ENCODE assay signal across 1 cellular context in the genomic region with DNA sequence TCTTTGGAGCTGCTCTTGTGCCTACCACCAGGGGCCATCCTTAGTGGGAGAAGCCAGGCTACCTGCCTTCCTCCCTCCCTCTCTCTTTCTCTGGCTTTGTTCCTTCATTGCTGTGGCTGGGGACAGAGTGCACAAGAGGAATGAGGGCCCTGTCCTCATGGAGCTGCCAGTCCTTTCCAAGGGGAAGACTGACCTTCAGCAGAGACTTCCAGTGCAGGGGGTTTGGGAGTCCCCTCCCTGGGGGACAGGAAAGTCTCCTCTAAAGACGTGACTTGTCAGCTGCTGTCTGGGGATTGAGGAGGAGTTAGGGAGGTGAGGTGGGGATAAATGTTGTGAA.
TF ChIP-seq lines count a peak whose summit lies in the region.

No MANE protein-coding gene starts in this region.

TF ChIP-seq in HepG2, 621 proteins besides CTCF, POLR2A, EP300 and RAD21 (continued from another document and continues in another):
- TF ChIP-seq, protein P1, sequence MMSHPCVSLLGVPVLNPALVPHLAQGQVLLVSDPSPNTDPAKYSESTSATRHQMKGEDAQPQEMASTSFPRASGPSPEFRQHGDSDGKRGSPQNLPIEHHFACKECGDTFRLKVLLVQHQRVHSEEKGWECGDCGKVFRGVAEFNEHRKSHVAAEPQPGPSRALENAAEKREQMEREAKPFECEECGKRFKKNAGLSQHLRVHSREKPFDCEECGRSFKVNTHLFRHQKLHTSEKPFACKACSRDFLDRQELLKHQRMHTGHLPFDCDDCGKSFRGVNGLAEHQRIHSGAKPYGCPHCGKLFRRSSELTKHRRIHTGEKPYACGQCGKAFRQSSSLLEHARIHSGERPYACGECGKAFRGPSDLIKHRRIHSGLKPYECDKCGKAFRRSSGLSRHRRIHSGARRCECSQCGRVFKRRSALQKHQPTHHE (CRISPR knock-in tag; IDR thresholded peaks at IDR 0.05; ENCODE audit: borderline replicate concordance), result no peak
- no peak for TF ChIP-seq MTA1 (CRISPR knock-in tag; IDR thresholded peaks at IDR 0.05; ENCODE audit: borderline replicate concordance)
- peak; percentile 62; the same call in 1 of the 2 replicates for TF ChIP-seq NCOA1 (CRISPR knock-in tag; IDR thresholded peaks at IDR 0.05)
- no peak for TF ChIP-seq ARNTL (CRISPR knock-in tag; IDR thresholded peaks at IDR 0.05)
- no peak for TF ChIP-seq PAX8 (CRISPR knock-in tag; IDR thresholded peaks at IDR 0.05; ENCODE audit: borderline replicate concordance)
- TF ChIP-seq ZNF724P (CRISPR knock-in tag; IDR thresholded peaks at IDR 0.05; ENCODE audit: borderline replicate concordance), result no peak
- TF ChIP-seq ZNF274 (CRISPR knock-in tag; IDR thresholded peaks at IDR 0.05), result no peak
- TF ChIP-seq SPEN (CRISPR knock-in tag; IDR thresholded peaks at IDR 0.05; ENCODE audit: low read depth), result no peak
- no peak for TF ChIP-seq ZNF446 (CRISPR knock-in tag; IDR thresholded peaks at IDR 0.05)
- TF ChIP-seq, protein P2, sequence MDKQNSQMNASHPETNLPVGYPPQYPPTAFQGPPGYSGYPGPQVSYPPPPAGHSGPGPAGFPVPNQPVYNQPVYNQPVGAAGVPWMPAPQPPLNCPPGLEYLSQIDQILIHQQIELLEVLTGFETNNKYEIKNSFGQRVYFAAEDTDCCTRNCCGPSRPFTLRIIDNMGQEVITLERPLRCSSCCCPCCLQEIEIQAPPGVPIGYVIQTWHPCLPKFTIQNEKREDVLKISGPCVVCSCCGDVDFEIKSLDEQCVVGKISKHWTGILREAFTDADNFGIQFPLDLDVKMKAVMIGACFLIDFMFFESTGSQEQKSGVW (CRISPR knock-in tag; IDR thresholded peaks at IDR 0.05; ENCODE audit: borderline replicate concordance), result no peak
- TF ChIP-seq JARID2 (CRISPR knock-in tag; IDR thresholded peaks at IDR 0.05; ENCODE audit: insufficient replicate concordance), result peak; percentile 17
- TF ChIP-seq GFI1 (CRISPR knock-in tag; IDR thresholded peaks at IDR 0.05; ENCODE audit: borderline replicate concordance), result peak; percentile 5; the same call in 1 of the 2 replicates
- TF ChIP-seq ZNF232 (CRISPR knock-in tag; IDR thresholded peaks at IDR 0.05; ENCODE audit: borderline replicate concordance), result no peak
- no peak for TF ChIP-seq HDAC1 (CRISPR knock-in tag; IDR thresholded peaks at IDR 0.05)
- TF ChIP-seq, protein P3, sequence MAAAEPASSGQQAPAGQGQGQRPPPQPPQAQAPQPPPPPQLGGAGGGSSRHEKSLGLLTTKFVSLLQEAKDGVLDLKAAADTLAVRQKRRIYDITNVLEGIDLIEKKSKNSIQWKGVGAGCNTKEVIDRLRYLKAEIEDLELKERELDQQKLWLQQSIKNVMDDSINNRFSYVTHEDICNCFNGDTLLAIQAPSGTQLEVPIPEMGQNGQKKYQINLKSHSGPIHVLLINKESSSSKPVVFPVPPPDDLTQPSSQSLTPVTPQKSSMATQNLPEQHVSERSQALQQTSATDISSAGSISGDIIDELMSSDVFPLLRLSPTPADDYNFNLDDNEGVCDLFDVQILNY (CRISPR knock-in tag; conservative IDR thresholded peaks at IDR 0.05), result no peak
- TF ChIP-seq, protein P4, sequence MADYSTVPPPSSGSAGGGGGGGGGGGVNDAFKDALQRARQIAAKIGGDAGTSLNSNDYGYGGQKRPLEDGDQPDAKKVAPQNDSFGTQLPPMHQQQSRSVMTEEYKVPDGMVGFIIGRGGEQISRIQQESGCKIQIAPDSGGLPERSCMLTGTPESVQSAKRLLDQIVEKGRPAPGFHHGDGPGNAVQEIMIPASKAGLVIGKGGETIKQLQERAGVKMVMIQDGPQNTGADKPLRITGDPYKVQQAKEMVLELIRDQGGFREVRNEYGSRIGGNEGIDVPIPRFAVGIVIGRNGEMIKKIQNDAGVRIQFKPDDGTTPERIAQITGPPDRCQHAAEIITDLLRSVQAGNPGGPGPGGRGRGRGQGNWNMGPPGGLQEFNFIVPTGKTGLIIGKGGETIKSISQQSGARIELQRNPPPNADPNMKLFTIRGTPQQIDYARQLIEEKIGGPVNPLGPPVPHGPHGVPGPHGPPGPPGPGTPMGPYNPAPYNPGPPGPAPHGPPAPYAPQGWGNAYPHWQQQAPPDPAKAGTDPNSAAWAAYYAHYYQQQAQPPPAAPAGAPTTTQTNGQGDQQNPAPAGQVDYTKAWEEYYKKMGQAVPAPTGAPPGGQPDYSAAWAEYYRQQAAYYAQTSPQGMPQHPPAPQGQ (CRISPR knock-in tag; IDR thresholded peaks at IDR 0.05; ENCODE audit: borderline replicate concordance), result no peak
- TF ChIP-seq ZFP62 (CRISPR knock-in tag; IDR thresholded peaks at IDR 0.05), result no peak
- no peak for TF ChIP-seq ZNF343 (CRISPR knock-in tag; IDR thresholded peaks at IDR 0.05)
- TF ChIP-seq ZNF841 (CRISPR knock-in tag; IDR thresholded peaks at IDR 0.05; ENCODE audit: borderline replicate concordance), result no peak
- TF ChIP-seq, protein P5, sequence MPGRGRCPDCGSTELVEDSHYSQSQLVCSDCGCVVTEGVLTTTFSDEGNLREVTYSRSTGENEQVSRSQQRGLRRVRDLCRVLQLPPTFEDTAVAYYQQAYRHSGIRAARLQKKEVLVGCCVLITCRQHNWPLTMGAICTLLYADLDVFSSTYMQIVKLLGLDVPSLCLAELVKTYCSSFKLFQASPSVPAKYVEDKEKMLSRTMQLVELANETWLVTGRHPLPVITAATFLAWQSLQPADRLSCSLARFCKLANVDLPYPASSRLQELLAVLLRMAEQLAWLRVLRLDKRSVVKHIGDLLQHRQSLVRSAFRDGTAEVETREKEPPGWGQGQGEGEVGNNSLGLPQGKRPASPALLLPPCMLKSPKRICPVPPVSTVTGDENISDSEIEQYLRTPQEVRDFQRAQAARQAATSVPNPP (CRISPR knock-in tag; IDR thresholded peaks at IDR 0.05), result no peak
- TF ChIP-seq, protein P6, sequence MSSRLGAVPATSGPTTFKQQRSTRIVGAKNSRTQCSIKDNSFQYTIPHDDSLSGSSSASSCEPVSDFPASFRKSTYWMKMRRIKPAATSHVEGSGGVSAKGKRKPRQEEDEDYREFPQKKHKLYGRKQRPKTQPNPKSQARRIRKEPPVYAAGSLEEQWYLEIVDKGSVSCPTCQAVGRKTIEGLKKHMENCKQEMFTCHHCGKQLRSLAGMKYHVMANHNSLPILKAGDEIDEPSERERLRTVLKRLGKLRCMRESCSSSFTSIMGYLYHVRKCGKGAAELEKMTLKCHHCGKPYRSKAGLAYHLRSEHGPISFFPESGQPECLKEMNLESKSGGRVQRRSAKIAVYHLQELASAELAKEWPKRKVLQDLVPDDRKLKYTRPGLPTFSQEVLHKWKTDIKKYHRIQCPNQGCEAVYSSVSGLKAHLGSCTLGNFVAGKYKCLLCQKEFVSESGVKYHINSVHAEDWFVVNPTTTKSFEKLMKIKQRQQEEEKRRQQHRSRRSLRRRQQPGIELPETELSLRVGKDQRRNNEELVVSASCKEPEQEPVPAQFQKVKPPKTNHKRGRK (CRISPR knock-in tag; IDR thresholded peaks at IDR 0.05), result no peak
- 0 out of 2 replicates have a peak, but pooled peaks have one; percentile 33 for TF ChIP-seq GLI4 (CRISPR knock-in tag; IDR thresholded peaks at IDR 0.05; ENCODE audit: borderline replicate concordance)
- TF ChIP-seq U2AF1 (optimal IDR thresholded peaks at IDR 0.05; ENCODE audit: low read depth, low read length), result no peak
- no peak for TF ChIP-seq HOXA7 (CRISPR knock-in tag; IDR thresholded peaks at IDR 0.05)
- TF ChIP-seq, protein P7, sequence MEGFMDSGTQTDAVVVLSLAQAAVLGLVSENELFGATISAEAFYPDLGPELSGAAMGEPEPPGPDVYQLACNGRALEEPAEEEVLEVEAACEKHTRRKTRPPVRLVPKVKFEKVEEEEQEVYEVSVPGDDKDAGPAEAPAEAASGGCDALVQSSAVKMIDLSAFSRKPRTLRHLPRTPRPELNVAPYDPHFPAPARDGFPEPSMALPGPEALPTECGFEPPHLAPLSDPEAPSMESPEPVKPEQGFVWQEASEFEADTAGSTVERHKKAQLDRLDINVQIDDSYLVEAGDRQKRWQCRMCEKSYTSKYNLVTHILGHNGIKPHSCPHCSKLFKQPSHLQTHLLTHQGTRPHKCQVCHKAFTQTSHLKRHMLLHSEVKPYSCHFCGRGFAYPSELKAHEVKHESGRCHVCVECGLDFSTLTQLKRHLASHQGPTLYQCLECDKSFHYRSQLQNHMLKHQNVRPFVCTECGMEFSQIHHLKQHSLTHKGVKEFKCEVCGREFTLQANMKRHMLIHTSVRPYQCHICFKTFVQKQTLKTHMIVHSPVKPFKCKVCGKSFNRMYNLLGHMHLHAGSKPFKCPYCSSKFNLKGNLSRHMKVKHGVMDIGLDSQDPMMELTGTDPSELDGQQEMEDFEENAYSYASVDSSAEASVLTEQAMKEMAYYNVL (CRISPR knock-in tag; IDR thresholded peaks at IDR 0.05; ENCODE audit: borderline replicate concordance), result 0 out of 2 replicates have a peak, but pooled peaks have one; percentile 0
- no peak for TF ChIP-seq ZMYM4 (CRISPR knock-in tag; IDR thresholded peaks at IDR 0.05)
- TF ChIP-seq, protein P8, sequence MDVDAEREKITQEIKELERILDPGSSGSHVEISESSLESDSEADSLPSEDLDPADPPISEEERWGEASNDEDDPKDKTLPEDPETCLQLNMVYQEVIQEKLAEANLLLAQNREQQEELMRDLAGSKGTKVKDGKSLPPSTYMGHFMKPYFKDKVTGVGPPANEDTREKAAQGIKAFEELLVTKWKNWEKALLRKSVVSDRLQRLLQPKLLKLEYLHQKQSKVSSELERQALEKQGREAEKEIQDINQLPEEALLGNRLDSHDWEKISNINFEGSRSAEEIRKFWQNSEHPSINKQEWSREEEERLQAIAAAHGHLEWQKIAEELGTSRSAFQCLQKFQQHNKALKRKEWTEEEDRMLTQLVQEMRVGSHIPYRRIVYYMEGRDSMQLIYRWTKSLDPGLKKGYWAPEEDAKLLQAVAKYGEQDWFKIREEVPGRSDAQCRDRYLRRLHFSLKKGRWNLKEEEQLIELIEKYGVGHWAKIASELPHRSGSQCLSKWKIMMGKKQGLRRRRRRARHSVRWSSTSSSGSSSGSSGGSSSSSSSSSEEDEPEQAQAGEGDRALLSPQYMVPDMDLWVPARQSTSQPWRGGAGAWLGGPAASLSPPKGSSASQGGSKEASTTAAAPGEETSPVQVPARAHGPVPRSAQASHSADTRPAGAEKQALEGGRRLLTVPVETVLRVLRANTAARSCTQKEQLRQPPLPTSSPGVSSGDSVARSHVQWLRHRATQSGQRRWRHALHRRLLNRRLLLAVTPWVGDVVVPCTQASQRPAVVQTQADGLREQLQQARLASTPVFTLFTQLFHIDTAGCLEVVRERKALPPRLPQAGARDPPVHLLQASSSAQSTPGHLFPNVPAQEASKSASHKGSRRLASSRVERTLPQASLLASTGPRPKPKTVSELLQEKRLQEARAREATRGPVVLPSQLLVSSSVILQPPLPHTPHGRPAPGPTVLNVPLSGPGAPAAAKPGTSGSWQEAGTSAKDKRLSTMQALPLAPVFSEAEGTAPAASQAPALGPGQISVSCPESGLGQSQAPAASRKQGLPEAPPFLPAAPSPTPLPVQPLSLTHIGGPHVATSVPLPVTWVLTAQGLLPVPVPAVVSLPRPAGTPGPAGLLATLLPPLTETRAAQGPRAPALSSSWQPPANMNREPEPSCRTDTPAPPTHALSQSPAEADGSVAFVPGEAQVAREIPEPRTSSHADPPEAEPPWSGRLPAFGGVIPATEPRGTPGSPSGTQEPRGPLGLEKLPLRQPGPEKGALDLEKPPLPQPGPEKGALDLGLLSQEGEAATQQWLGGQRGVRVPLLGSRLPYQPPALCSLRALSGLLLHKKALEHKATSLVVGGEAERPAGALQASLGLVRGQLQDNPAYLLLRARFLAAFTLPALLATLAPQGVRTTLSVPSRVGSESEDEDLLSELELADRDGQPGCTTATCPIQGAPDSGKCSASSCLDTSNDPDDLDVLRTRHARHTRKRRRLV (CRISPR knock-in tag; IDR thresholded peaks at IDR 0.05), result no peak
- no peak for TF ChIP-seq ZNF678 (CRISPR knock-in tag; IDR thresholded peaks at IDR 0.05)
- TF ChIP-seq, protein P9, sequence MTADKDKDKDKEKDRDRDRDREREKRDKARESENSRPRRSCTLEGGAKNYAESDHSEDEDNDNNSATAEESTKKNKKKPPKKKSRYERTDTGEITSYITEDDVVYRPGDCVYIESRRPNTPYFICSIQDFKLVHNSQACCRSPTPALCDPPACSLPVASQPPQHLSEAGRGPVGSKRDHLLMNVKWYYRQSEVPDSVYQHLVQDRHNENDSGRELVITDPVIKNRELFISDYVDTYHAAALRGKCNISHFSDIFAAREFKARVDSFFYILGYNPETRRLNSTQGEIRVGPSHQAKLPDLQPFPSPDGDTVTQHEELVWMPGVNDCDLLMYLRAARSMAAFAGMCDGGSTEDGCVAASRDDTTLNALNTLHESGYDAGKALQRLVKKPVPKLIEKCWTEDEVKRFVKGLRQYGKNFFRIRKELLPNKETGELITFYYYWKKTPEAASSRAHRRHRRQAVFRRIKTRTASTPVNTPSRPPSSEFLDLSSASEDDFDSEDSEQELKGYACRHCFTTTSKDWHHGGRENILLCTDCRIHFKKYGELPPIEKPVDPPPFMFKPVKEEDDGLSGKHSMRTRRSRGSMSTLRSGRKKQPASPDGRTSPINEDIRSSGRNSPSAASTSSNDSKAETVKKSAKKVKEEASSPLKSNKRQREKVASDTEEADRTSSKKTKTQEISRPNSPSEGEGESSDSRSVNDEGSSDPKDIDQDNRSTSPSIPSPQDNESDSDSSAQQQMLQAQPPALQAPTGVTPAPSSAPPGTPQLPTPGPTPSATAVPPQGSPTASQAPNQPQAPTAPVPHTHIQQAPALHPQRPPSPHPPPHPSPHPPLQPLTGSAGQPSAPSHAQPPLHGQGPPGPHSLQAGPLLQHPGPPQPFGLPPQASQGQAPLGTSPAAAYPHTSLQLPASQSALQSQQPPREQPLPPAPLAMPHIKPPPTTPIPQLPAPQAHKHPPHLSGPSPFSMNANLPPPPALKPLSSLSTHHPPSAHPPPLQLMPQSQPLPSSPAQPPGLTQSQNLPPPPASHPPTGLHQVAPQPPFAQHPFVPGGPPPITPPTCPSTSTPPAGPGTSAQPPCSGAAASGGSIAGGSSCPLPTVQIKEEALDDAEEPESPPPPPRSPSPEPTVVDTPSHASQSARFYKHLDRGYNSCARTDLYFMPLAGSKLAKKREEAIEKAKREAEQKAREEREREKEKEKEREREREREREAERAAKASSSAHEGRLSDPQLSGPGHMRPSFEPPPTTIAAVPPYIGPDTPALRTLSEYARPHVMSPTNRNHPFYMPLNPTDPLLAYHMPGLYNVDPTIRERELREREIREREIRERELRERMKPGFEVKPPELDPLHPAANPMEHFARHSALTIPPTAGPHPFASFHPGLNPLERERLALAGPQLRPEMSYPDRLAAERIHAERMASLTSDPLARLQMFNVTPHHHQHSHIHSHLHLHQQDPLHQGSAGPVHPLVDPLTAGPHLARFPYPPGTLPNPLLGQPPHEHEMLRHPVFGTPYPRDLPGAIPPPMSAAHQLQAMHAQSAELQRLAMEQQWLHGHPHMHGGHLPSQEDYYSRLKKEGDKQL (CRISPR knock-in tag; IDR thresholded peaks at IDR 0.05; ENCODE audit: low read depth), result no peak
- TF ChIP-seq KLF9 (CRISPR knock-in tag; IDR thresholded peaks at IDR 0.05; ENCODE audit: low read depth), result no peak
- no peak for TF ChIP-seq KMT2B (CRISPR knock-in tag; IDR thresholded peaks at IDR 0.05)
- TF ChIP-seq, protein P10, sequence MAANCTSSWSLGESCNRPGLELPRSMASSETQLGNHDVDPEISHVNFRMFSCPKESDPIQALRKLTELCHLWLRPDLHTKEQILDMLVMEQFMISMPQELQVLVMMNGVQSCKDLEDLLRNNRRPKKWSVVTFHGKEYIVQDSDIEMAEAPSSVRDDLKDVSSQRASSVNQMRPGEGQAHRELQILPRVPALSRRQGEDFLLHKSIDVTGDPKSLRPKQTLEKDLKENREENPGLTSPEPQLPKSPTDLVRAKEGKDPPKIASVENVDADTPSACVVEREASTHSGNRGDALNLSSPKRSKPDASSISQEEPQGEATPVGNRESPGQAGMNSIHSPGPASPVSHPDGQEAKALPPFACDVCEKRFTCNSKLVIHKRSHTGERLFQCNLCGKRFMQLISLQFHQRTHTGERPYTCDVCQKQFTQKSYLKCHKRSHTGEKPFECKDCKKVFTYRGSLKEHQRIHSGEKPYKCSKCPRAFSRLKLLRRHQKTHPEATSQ (CRISPR knock-in tag; IDR thresholded peaks at IDR 0.05; ENCODE audit: borderline replicate concordance), result no peak
- TF ChIP-seq MAFF (IDR thresholded peaks at IDR 0.05; ENCODE audit: low read depth, low read length), result no peak
- TF ChIP-seq SRF (IDR thresholded peaks at IDR 0.05; ENCODE audit: low read depth, low read length), result no peak
